2 cellular contexts compared by ENCODE assay signal in the genomic region with DNA sequence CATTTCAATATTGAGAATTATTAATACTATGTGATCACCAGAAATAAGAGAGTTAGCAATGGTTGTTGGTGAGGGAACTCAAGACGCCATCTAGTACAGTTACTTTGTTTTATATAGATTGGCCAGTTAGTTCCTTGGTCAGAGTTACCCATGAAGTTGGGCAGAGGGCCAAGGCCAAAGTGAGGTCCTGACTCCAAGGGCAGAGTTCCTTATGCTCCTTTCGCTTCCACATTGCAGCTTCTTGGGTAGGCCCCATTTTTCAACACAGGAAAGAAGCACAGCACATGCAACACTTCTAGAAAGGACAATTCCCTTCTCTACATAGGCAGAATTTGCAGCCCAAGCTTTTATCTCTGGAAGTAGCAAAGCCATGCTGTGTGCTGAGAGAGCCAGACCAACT.
TF ChIP-seq lines count a peak whose summit lies in the region.

No MANE protein-coding gene starts in this region.

TF ChIP-seq in SK-N-SH, 30 proteins besides CTCF, POLR2A, EP300 and RAD21:
- TF ChIP-seq GABPA (IDR thresholded peaks at IDR 0.05; ENCODE audit: low read depth), result no peak
- no peak for TF ChIP-seq JUND (IDR thresholded peaks at IDR 0.05)
- TF ChIP-seq, protein P1, sequence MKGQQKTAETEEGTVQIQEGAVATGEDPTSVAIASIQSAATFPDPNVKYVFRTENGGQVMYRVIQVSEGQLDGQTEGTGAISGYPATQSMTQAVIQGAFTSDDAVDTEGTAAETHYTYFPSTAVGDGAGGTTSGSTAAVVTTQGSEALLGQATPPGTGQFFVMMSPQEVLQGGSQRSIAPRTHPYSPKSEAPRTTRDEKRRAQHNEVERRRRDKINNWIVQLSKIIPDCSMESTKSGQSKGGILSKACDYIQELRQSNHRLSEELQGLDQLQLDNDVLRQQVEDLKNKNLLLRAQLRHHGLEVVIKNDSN (IDR thresholded peaks at IDR 0.05; ENCODE audit: borderline replicate concordance, low read depth), result no peak
- TF ChIP-seq, protein P2, sequence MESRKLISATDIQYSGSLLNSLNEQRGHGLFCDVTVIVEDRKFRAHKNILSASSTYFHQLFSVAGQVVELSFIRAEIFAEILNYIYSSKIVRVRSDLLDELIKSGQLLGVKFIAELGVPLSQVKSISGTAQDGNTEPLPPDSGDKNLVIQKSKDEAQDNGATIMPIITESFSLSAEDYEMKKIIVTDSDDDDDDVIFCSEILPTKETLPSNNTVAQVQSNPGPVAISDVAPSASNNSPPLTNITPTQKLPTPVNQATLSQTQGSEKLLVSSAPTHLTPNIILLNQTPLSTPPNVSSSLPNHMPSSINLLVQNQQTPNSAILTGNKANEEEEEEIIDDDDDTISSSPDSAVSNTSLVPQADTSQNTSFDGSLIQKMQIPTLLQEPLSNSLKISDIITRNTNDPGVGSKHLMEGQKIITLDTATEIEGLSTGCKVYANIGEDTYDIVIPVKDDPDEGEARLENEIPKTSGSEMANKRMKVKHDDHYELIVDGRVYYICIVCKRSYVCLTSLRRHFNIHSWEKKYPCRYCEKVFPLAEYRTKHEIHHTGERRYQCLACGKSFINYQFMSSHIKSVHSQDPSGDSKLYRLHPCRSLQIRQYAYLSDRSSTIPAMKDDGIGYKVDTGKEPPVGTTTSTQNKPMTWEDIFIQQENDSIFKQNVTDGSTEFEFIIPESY (IDR thresholded peaks at IDR 0.05; ENCODE audit: borderline replicate concordance, low read depth), result no peak
- no peak for TF ChIP-seq ELF1 (IDR thresholded peaks at IDR 0.05)
- TF ChIP-seq TCF12 (IDR thresholded peaks at IDR 0.05), result no peak
- no peak for TF ChIP-seq NFIC (IDR thresholded peaks at IDR 0.05; ENCODE audit: borderline replicate concordance)
- TF ChIP-seq CHD2 (IDR thresholded peaks at IDR 0.05; ENCODE audit: low read length, partially characterized antibody), result no peak
- no peak for TF ChIP-seq RXRA (IDR thresholded peaks at IDR 0.05; ENCODE audit: borderline replicate concordance, low read depth)
- no peak for TF ChIP-seq POLR2AphosphoS5 (IDR thresholded peaks at IDR 0.05; ENCODE audit: low read depth, low read length)
- no peak for TF ChIP-seq TAF1 (IDR thresholded peaks at IDR 0.05; ENCODE audit: borderline replicate concordance, low read depth, low read length)
- no peak for TF ChIP-seq MEF2A (IDR thresholded peaks at IDR 0.05; ENCODE audit: borderline replicate concordance, low read depth)
- TF ChIP-seq MXI1 (IDR thresholded peaks at IDR 0.05; ENCODE audit: low read depth, low read length), result no peak
- no peak for TF ChIP-seq TEAD4 (IDR thresholded peaks at IDR 0.05; ENCODE audit: borderline replicate concordance, insufficient read depth)
- no peak for TF ChIP-seq YY1 (IDR thresholded peaks at IDR 0.05; ENCODE audit: low read depth)
- TF ChIP-seq NRF1 (IDR thresholded peaks at IDR 0.05; ENCODE audit: low read depth, low read length), result no peak
- TF ChIP-seq, protein P3, sequence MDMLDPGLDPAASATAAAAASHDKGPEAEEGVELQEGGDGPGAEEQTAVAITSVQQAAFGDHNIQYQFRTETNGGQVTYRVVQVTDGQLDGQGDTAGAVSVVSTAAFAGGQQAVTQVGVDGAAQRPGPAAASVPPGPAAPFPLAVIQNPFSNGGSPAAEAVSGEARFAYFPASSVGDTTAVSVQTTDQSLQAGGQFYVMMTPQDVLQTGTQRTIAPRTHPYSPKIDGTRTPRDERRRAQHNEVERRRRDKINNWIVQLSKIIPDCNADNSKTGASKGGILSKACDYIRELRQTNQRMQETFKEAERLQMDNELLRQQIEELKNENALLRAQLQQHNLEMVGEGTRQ (IDR thresholded peaks at IDR 0.05; ENCODE audit: borderline replicate concordance, low read depth, low read length), result no peak

TF ChIP-seq in SK-N-SH treated with all-trans-retinoic acid at 6 μM for 48 hours, 23 proteins besides CTCF, POLR2A, EP300 and RAD21:
- TF ChIP-seq ZNF8 (CRISPR knock-in tag; IDR thresholded peaks at IDR 0.05), result no peak
- no peak for TF ChIP-seq ARNTL (CRISPR knock-in tag; IDR thresholded peaks at IDR 0.05; ENCODE audit: borderline replicate concordance, low read depth)
- no peak for TF ChIP-seq GLIS3 (CRISPR knock-in tag; IDR thresholded peaks at IDR 0.05)
- TF ChIP-seq, protein P4, sequence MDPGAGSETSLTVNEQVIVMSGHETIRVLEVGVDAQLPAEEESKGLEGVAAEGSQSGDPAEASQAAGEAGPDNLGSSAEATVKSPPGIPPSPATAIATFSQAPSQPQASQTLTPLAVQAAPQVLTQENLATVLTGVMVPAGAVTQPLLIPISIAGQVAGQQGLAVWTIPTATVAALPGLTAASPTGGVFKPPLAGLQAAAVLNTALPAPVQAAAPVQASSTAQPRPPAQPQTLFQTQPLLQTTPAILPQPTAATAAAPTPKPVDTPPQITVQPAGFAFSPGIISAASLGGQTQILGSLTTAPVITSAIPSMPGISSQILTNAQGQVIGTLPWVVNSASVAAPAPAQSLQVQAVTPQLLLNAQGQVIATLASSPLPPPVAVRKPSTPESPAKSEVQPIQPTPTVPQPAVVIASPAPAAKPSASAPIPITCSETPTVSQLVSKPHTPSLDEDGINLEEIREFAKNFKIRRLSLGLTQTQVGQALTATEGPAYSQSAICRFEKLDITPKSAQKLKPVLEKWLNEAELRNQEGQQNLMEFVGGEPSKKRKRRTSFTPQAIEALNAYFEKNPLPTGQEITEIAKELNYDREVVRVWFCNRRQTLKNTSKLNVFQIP (CRISPR knock-in tag; IDR thresholded peaks at IDR 0.05; ENCODE audit: borderline replicate concordance, low read depth), result no peak
- TF ChIP-seq PPARA (CRISPR knock-in tag; IDR thresholded peaks at IDR 0.05; ENCODE audit: borderline replicate concordance), result no peak
- no peak for TF ChIP-seq TOX (CRISPR knock-in tag; IDR thresholded peaks at IDR 0.05; ENCODE audit: borderline replicate concordance)
- no peak for TF ChIP-seq BACH2 (CRISPR knock-in tag; IDR thresholded peaks at IDR 0.05; ENCODE audit: borderline replicate concordance)
- no peak for TF ChIP-seq ZNF565 (CRISPR knock-in tag; conservative IDR thresholded peaks at IDR 0.05; ENCODE audit: low read depth)
- TF ChIP-seq, protein P5, sequence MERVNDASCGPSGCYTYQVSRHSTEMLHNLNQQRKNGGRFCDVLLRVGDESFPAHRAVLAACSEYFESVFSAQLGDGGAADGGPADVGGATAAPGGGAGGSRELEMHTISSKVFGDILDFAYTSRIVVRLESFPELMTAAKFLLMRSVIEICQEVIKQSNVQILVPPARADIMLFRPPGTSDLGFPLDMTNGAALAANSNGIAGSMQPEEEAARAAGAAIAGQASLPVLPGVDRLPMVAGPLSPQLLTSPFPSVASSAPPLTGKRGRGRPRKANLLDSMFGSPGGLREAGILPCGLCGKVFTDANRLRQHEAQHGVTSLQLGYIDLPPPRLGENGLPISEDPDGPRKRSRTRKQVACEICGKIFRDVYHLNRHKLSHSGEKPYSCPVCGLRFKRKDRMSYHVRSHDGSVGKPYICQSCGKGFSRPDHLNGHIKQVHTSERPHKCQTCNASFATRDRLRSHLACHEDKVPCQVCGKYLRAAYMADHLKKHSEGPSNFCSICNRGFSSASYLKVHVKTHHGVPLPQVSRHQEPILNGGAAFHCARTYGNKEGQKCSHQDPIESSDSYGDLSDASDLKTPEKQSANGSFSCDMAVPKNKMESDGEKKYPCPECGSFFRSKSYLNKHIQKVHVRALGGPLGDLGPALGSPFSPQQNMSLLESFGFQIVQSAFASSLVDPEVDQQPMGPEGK (CRISPR knock-in tag; IDR thresholded peaks at IDR 0.05; ENCODE audit: borderline replicate concordance), result no peak
- TF ChIP-seq RARB (CRISPR knock-in tag; IDR thresholded peaks at IDR 0.05), result no peak
- TF ChIP-seq ZFP3 (CRISPR knock-in tag; IDR thresholded peaks at IDR 0.05), result no peak
- TF ChIP-seq, protein P6, sequence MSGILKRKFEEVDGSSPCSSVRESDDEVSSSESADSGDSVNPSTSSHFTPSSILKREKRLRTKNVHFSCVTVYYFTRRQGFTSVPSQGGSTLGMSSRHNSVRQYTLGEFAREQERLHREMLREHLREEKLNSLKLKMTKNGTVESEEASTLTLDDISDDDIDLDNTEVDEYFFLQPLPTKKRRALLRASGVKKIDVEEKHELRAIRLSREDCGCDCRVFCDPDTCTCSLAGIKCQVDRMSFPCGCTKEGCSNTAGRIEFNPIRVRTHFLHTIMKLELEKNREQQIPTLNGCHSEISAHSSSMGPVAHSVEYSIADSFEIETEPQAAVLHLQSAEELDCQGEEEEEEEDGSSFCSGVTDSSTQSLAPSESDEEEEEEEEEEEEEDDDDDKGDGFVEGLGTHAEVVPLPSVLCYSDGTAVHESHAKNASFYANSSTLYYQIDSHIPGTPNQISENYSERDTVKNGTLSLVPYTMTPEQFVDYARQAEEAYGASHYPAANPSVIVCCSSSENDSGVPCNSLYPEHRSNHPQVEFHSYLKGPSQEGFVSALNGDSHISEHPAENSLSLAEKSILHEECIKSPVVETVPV (CRISPR knock-in tag; IDR thresholded peaks at IDR 0.05), result no peak
- no peak for TF ChIP-seq ISL1 (CRISPR knock-in tag; IDR thresholded peaks at IDR 0.05)
- no peak for TF ChIP-seq ZC3H10 (CRISPR knock-in tag; IDR thresholded peaks at IDR 0.05)
- TF ChIP-seq, protein P7, sequence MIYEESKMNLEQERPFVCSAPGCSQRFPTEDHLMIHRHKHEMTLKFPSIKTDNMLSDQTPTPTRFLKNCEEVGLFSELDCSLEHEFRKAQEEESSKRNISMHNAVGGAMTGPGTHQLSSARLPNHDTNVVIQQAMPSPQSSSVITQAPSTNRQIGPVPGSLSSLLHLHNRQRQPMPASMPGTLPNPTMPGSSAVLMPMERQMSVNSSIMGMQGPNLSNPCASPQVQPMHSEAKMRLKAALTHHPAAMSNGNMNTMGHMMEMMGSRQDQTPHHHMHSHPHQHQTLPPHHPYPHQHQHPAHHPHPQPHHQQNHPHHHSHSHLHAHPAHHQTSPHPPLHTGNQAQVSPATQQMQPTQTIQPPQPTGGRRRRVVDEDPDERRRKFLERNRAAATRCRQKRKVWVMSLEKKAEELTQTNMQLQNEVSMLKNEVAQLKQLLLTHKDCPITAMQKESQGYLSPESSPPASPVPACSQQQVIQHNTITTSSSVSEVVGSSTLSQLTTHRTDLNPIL (CRISPR knock-in tag; IDR thresholded peaks at IDR 0.05; ENCODE audit: low read depth), result no peak
- TF ChIP-seq ZFP30 (CRISPR knock-in tag; IDR thresholded peaks at IDR 0.05), result no peak
- TF ChIP-seq SNAI2 (CRISPR knock-in tag; IDR thresholded peaks at IDR 0.05), result no peak
- TF ChIP-seq, protein P8, sequence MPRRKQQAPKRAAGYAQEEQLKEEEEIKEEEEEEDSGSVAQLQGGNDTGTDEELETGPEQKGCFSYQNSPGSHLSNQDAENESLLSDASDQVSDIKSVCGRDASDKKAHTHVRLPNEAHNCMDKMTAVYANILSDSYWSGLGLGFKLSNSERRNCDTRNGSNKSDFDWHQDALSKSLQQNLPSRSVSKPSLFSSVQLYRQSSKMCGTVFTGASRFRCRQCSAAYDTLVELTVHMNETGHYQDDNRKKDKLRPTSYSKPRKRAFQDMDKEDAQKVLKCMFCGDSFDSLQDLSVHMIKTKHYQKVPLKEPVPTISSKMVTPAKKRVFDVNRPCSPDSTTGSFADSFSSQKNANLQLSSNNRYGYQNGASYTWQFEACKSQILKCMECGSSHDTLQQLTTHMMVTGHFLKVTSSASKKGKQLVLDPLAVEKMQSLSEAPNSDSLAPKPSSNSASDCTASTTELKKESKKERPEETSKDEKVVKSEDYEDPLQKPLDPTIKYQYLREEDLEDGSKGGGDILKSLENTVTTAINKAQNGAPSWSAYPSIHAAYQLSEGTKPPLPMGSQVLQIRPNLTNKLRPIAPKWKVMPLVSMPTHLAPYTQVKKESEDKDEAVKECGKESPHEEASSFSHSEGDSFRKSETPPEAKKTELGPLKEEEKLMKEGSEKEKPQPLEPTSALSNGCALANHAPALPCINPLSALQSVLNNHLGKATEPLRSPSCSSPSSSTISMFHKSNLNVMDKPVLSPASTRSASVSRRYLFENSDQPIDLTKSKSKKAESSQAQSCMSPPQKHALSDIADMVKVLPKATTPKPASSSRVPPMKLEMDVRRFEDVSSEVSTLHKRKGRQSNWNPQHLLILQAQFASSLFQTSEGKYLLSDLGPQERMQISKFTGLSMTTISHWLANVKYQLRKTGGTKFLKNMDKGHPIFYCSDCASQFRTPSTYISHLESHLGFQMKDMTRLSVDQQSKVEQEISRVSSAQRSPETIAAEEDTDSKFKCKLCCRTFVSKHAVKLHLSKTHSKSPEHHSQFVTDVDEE (CRISPR knock-in tag; IDR thresholded peaks at IDR 0.05), result no peak
